Comparison of ENCODE assay signal across 11 cellular contexts in genomic region chr11:27468209-27468608, GRCh38. TPM values are rescaled to one million over a fixed set of nuclear protein-coding genes. Genes with fewer than 3 reads are reported as not detected.
DNase-seq lines count a peak whose midpoint lies in the region; ATAC-seq and TF ChIP-seq lines count a peak whose summit lies in the region.
"Had no signal": no experiment of that assay in that cellular context is flagged by ENCODE, and none has a peak within 500 bp of the region (broad histone marks: within the 10 kb centered on the region; RNA-seq: fewer than 3 reads in every experiment).

No MANE protein-coding gene starts in this region.

- no peak overlapping the region for H3K4me3 ChIP-seq in colonic mucosa
- H3K4me3 ChIP-seq in lower lobe of right lung = no peak overlapping the region
- H3K4me3 ChIP-seq: K562 had no signal

- H3K9me3 ChIP-seq in colonic mucosa = no peaks in the 10 kb centered on the region
- H3K9me3 ChIP-seq in lower lobe of right lung = no peaks in the 10 kb centered on the region

- TF ChIP-seq CTCF in colonic mucosa (IDR thresholded peaks at IDR 0.05) = no peak
- TF ChIP-seq CTCF in lower lobe of right lung (IDR thresholded peaks at IDR 0.05) = no peak

- peak overlapping the region in 1 of 2 donors; percentile 99 for H3K9ac ChIP-seq in colonic mucosa (ENCODE audit: low read depth in 2 of 2, low read length in 2 of 2)
- H3K9ac ChIP-seq: parathyroid adenoma had no signal

- ATAC-seq in lower lobe of right lung (peak; percentile 3 to 9), HG02678 (IDR thresholded peaks at IDR 0.05; ENCODE audit: unreplicated experiment) (no peak), GM21367 (IDR thresholded peaks at IDR 0.05; ENCODE audit: unreplicated experiment) (no peak)
- ATAC-seq: K562 had no signal

- intact Hi-C loops in colonic mucosa (cut with DNase I) (no loop called here), lower lobe of right lung (cut with DNase I) (no loop called here)

- H3K27ac ChIP-seq in colonic mucosa = peak overlapping the region; percentile 91
- H3K27ac ChIP-seq in lower lobe of right lung = no peak overlapping the region
- H3K27ac ChIP-seq: parathyroid adenoma had no signal

- H3K36me3 ChIP-seq in colonic mucosa = no peaks in the 10 kb centered on the region
- H3K36me3 ChIP-seq in lower lobe of right lung = no peaks in the 10 kb centered on the region

- H3K27me3 ChIP-seq in colonic mucosa (no peaks in the 10 kb centered on the region), lower lobe of right lung (ENCODE audit: low read depth) (peaks cover 13% of the 10 kb centered on the region)

- peak; percentile 38 for DNase-seq in AG08396 (ENCODE audit: low spot score)
- peak; percentile 49 for DNase-seq in LoVo (ENCODE audit: low spot score)
- DNase-seq in colonic mucosa = no peak
- no peak for DNase-seq in lower lobe of right lung
- DNase-seq in HK-2 (ENCODE audit: unreplicated experiment) = no peak
- DNase-seq in UCSD-AML1 (lab: John Stamatoyannopoulos, UW; ENCODE audit: unreplicated experiment) = no peak
- DNase-seq: DND-41 had no signal

- H3K4me1 ChIP-seq in colonic mucosa = no peaks in the 10 kb centered on the region
- H3K4me1 ChIP-seq in lower lobe of right lung = peaks cover 24% of the 10 kb centered on the region
- H3K4me1 ChIP-seq: parathyroid adenoma had no signal

RNA-seq across cellular contexts. Expression of gene LGR4, which starts 4.4 kb away (rescaled TPM):
- total RNA-seq in colonic mucosa (10 to 100 TPM; 88.2 to 94.5 TPM), lower lobe of right lung (7.5 TPM)

RNA-seq across cellular contexts. Expression of gene LIN7C, which starts 38.4 kb away (rescaled TPM):
- total RNA-seq in colonic mucosa = 10 to 100 TPM; 40.7 to 53.0 TPM
- total RNA-seq in lower lobe of right lung = 33.6 TPM

Comparison
In these comparisons a context has a peak if more than half of its experiments do, and no peak if none do; other contexts are left out.
1. DNase-seq: peak in AG08396 (single experiment) and LoVo (single experiment); none in colonic mucosa (single experiment), lower lobe of right lung (single experiment), HK-2 (single experiment) and UCSD-AML1 (single experiment).
2. ATAC-seq: peak in lower lobe of right lung (2 of 2); none in HG02678 (single experiment) and GM21367 (single experiment).
3. RNA of gene LGR4, which starts 4.4 kb away (total RNA-seq): 88.2 to 94.5 TPM in colonic mucosa; 7.5 TPM in lower lobe of right lung (single experiment); every median in the first group is over 10 times any median in the second.